8 cellular contexts compared by ENCODE assay signal in genomic region chr3:47476330-47476626, GRCh38. TPM values are rescaled to one million over a fixed set of nuclear protein-coding genes. Genes with fewer than 3 reads are reported as not detected.
DNase-seq lines count a peak whose midpoint lies in the region; ATAC-seq and TF ChIP-seq lines count a peak whose summit lies in the region.

No MANE protein-coding gene starts in this region.

- DNase-seq in AG10803 (ENCODE audit: low read depth) (no peak), IMR-90 (no peak), choroid plexus epithelial cell (ENCODE audit: low read depth) (no peak), natural killer cell (no peak), mucosa of descending colon (no peak), posterior vena cava (ENCODE audit: low spot score) (no peak)

- no peak for TF ChIP-seq POLR2A in IMR-90 (IDR thresholded peaks at IDR 0.05; ENCODE audit: low read depth, low read length)

- no CpG with 5 or more reads among the region's 5 CpGs for WGBS in IMR-90 (ENCODE audit: extremely low coverage in 2 of 2, insufficient read length in 1 of 2), 2 experiments

- in situ Hi-C loops in IMR-90 (cut with MboI; ENCODE audit: low sequenced_read_pairs): loop anchor here (5.0 kb wide), 1 partner anchor 54 kb away; no protein-coding TSS in a partner anchor

- peak overlapping the region; percentile 90 to 95 for H3K27ac Mint-ChIP-seq in natural killer cell

- ATAC-seq in IMR-90 (ENCODE audit: low read depth) (no peak), natural killer cell (peak in 1 of 3 donors; percentile 3), mucosa of descending colon (no peak), HG03469 (IDR thresholded peaks at IDR 0.05; ENCODE audit: unreplicated experiment) (no peak), HG03432 (IDR thresholded peaks at IDR 0.05; ENCODE audit: unreplicated experiment) (no peak)

- CTCF ChIA-PET in IMR-90 (lab: Yijun Ruan, JAX): no interaction called here

- H3K4me3 ChIP-seq in AG10803 (ENCODE audit: low read length) (peak overlapping the region; percentile 83), IMR-90 (ENCODE audit: insufficient read depth, low read depth, low read length) (peak overlapping the region; percentile 85), choroid plexus epithelial cell (ENCODE audit: low read depth, low read length) (peak overlapping the region; percentile 84), mucosa of descending colon (no peak overlapping the region)

- H3K4ac ChIP-seq in IMR-90 (ENCODE audit: low read depth, low read length): peak overlapping the region; percentile 87

- no peak overlapping the region for H2BK15ac ChIP-seq in IMR-90 (ENCODE audit: low read depth, low read length)

- no peaks in the 10 kb centered on the region for H3K36me3 Mint-ChIP-seq in natural killer cell

- peak overlapping the region; percentile 93 to 98 for H4K8ac ChIP-seq in IMR-90 (ENCODE audit: low read depth in 2 of 2, low read length in 2 of 2)

- H3K18ac ChIP-seq in IMR-90 (ENCODE audit: low read depth, low read length): no peak overlapping the region

- H3K27me3 ChIP-seq in IMR-90 (ENCODE audit: control insufficient read depth, insufficient read depth, low read length): no peaks in the 10 kb centered on the region

- POLR2A ChIA-PET in IMR-90 (lab: Charles Lee; ENCODE audit: unreplicated experiment): no interaction called here

- intact Hi-C loops in IMR-90 (cut with micrococcal nuclease): no loop called here
- intact Hi-C loops in natural killer cell (cut with micrococcal nuclease): loop anchor here (1.0 kb wide), 3 partner anchors 37 to 771 kb away; partner anchors contain the start of gene ELP6
- intact Hi-C loops in mucosa of descending colon (cut with DNase I, micrococcal nuclease): loop anchor here (2.0 to 10.0 kb wide), 2 partner anchors 51 to 55 kb away; no protein-coding TSS in a partner anchor
- intact Hi-C loops in posterior vena cava (cut with DNase I): loop anchor here (5.0 kb wide), 1 partner anchor 54 kb away; no protein-coding TSS in a partner anchor

- 0 out of 2 replicates have a peak overlapping the region, but pooled peaks have one; percentile 52 for H2AK5ac ChIP-seq in IMR-90 (ENCODE audit: low read depth, low read length)

- peak overlapping the region; percentile 86 for H3K4me2 ChIP-seq in IMR-90 (ENCODE audit: low read depth, low read length)

- TF ChIP-seq CTCF in AG10803 (conservative IDR thresholded peaks at IDR 0.05; ENCODE audit: low read length) (no peak), IMR-90 (conservative IDR thresholded peaks at IDR 0.05; ENCODE audit: low read depth, low read length) (no peak), choroid plexus epithelial cell (conservative IDR thresholded peaks at IDR 0.05; ENCODE audit: low read depth, low read length) (no peak), natural killer cell (IDR thresholded peaks at IDR 0.05) (no peak), mucosa of descending colon (IDR thresholded peaks at IDR 0.05) (no peak)

- H3K56ac ChIP-seq in IMR-90 (ENCODE audit: extremely low read depth, insufficient read depth, low read length): no peak overlapping the region; the same call in 1 of the 2 replicates

- H3K4me3 Mint-ChIP-seq in natural killer cell: peak overlapping the region; percentile 84

- H2AK9ac ChIP-seq in IMR-90 (replicated peaks; ENCODE audit: low read depth, low read length, poor library complexity): no peak overlapping the region

- H2BK120ac ChIP-seq in IMR-90 (ENCODE audit: low read depth, low read length): 0 out of 2 replicates have a peak overlapping the region, but pooled peaks have one; percentile 59

- H3K4me1 ChIP-seq in IMR-90 (ENCODE audit: control insufficient read depth, insufficient read depth, low read length) (peaks cover 2% of the 10 kb centered on the region; the same call in 1 of the 2 replicates), mucosa of descending colon (ENCODE audit: low read depth) (peaks cover 18% of the 10 kb centered on the region)

- peak overlapping the region; percentile 98 for H2AFZ ChIP-seq in IMR-90 (replicated peaks; ENCODE audit: low read length, poor library complexity)

- no peaks in the 10 kb centered on the region for H3K27me3 Mint-ChIP-seq in natural killer cell (ENCODE audit: low read depth in 2 of 2)

- H3K27ac ChIP-seq in IMR-90 (ENCODE audit: insufficient read depth, low read length): peak overlapping the region; percentile 83

- H3K36me3 ChIP-seq in IMR-90 (ENCODE audit: control insufficient read depth, insufficient read depth, low read length) (no peaks in the 10 kb centered on the region), mucosa of descending colon (ENCODE audit: low read depth) (no peaks in the 10 kb centered on the region)

- peak overlapping the region; percentile 38; the same call in 1 of the 2 replicates for H3K23ac ChIP-seq in IMR-90 (ENCODE audit: low read depth, low read length)

- dilution Hi-C loops in IMR-90 (cut with HindIII; ENCODE audit: low sequenced_read_pairs, unreplicated experiment): no loop called here

- H3K4me1 Mint-ChIP-seq in natural killer cell: peaks cover 23 to 30% of the 10 kb centered on the region in 2 donors

- peak overlapping the region; percentile 94 for H3K14ac ChIP-seq in IMR-90 (replicated peaks; ENCODE audit: low read depth, low read length)

- peak overlapping the region; percentile 74 for H2BK5ac ChIP-seq in IMR-90 (ENCODE audit: low read depth, low read length, poor library complexity, severe bottlenecking)

- H3K9me3 ChIP-seq in IMR-90 (ENCODE audit: control insufficient read depth, insufficient read depth, low read length) (no peaks in the 10 kb centered on the region), mucosa of descending colon (no peaks in the 10 kb centered on the region)

- peaks cover 3% of the 10 kb centered on the region; the same call in 1 of the 2 replicates for H3K9me1 ChIP-seq in IMR-90 (ENCODE audit: insufficient read depth, low read length)

- H3K9me3 Mint-ChIP-seq in natural killer cell: no peaks in the 10 kb centered on the region

- no TSS peak for BruUV-seq in IMR-90 (replicated peaks; lab: Mats Ljungman, UMichigan)

- H4K91ac ChIP-seq in IMR-90 (ENCODE audit: insufficient read depth, low read depth, low read length): no peak overlapping the region

- H2BK20ac ChIP-seq in IMR-90 (ENCODE audit: low read depth, low read length): no peak overlapping the region

- peaks cover 3 to 32% of the 10 kb centered on the region in 2 experiments for H3K79me1 ChIP-seq in IMR-90 (ENCODE audit: low read depth in 1 of 2, low read length in 2 of 2)

- peak overlapping the region; percentile 98 for H4K5ac ChIP-seq in IMR-90 (ENCODE audit: low read depth, low read length)

- no peak for TF ChIP-seq RAD21 in IMR-90 (IDR thresholded peaks at IDR 0.05; ENCODE audit: low read length)

- peaks cover 12% of the 10 kb centered on the region; the same call in 1 of the 2 replicates for H4K20me1 ChIP-seq in IMR-90 (ENCODE audit: insufficient read depth, low read length)

- peak overlapping the region; percentile 81; the same call in 1 of the 2 replicates for H3K9ac ChIP-seq in IMR-90 (ENCODE audit: low read depth, low read length)

TF ChIP-seq in IMR-90, 13 proteins besides CTCF, POLR2A, EP300 and RAD21:
- TF ChIP-seq FOS (IDR thresholded peaks at IDR 0.05; ENCODE audit: low read depth, low read length) (no peak), CEBPB (IDR thresholded peaks at IDR 0.05; ENCODE audit: low read depth, low read length) (no peak), ELK1 (IDR thresholded peaks at IDR 0.05; ENCODE audit: borderline replicate concordance, low read depth, low read length) (no peak), SMC3 (IDR thresholded peaks at IDR 0.05; ENCODE audit: low read depth, low read length) (no peak), BHLHE40 (IDR thresholded peaks at IDR 0.05; ENCODE audit: low read depth, low read length) (no peak), CHD1 (IDR thresholded peaks at IDR 0.05; ENCODE audit: low read depth, low read length) (no peak), MAFK (IDR thresholded peaks at IDR 0.05; ENCODE audit: low read depth, low read length) (no peak), NFE2L2 (IDR thresholded peaks at IDR 0.05; ENCODE audit: low read depth, low read length) (no peak), RCOR1 (IDR thresholded peaks at IDR 0.05; ENCODE audit: insufficient replicate concordance, low read length) (no peak), MXI1 (IDR thresholded peaks at IDR 0.05; ENCODE audit: borderline replicate concordance, low read depth, low read length) (no peak)
TF ChIP-seq in IMR-90: peak in this region for 0.

RNA-seq across cellular contexts. Expression of gene SCAP, which starts 0.5 kb away (rescaled TPM):
- total RNA-seq in IMR-90 (2012; rRNA removed): 30.8 and 34.6 TPM in 2 replicates
- 25.3 and 27.8 TPM in 2 replicates for polyA plus RNA-seq in IMR-90 (2012; rRNA removed)
- polyA plus RNA-seq in IMR-90 (2012; cell fraction: cytosol; rRNA removed): 18.6 and 28.9 TPM in 2 replicates
- polyA plus RNA-seq in IMR-90 (2012; cell fraction: nucleus; rRNA removed; ENCODE audit: low replicate concordance): 44.0 and 90.8 TPM in 2 replicates
- total RNA-seq in natural killer cell: 100 to 1,000 TPM in 1 of 3 donors, 10 to 100 TPM in 2; 63.9 to 104 (median 82.7) TPM
- total RNA-seq in mucosa of descending colon: 100 to 1,000 TPM; 107 to 151 (median 115) TPM
- total RNA-seq in posterior vena cava: 10 to 100 TPM; 49.8 to 50.8 TPM

RNA-seq across cellular contexts. Expression of gene ELP6, which starts 37.2 kb away (rescaled TPM):
- total RNA-seq in IMR-90 (2012; rRNA removed) (26.1 and 31.4 TPM in 2 replicates), natural killer cell (10 to 100 TPM; 18.1 to 37.4 (median 33.4) TPM), mucosa of descending colon (10 to 100 TPM; 21.2 to 26.9 (median 25.9) TPM), posterior vena cava (10 to 100 TPM; 15.1 to 20.5 TPM)
- polyA plus RNA-seq in IMR-90 (2012; rRNA removed): 44.9 and 49.4 TPM in 2 replicates
- 53.8 and 59.8 TPM in 2 replicates for polyA plus RNA-seq in IMR-90 (2012; cell fraction: cytosol; rRNA removed)
- polyA plus RNA-seq in IMR-90 (2012; cell fraction: nucleus; rRNA removed; ENCODE audit: low replicate concordance): 38.9 and 42.4 TPM in 2 replicates
